Comparison of ENCODE assay signal across 25 cellular contexts in the genomic region with DNA sequence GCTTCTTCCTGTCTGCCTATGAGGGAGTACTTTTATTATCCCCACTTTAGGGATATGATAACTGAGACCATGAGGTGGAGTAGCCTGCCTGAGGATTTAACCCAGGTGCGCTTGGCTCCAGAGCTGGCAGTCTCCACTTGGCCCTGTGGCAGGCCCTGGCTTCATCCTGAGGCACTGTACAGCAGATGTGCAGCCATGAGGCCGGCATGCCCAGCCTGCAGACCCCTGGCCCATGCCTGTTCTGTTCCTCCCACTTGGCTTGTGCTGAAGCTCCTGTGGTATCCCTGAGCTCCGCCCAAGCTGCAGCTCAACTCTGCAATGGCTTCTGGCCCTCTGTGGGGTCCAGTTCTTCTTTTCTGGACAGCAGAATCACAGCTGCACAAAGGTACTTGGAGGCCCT.
"Had no signal": no experiment of that assay in that cellular context is flagged by ENCODE, and none has a peak within 500 bp of the region (broad histone marks: within the 10 kb centered on the region; RNA-seq: fewer than 3 reads in every experiment).

No MANE protein-coding gene starts in this region.

- H3K27ac Mint-ChIP-seq: mesothelial cell of epicardium, naive B cell had no signal

- H3K27ac ChIP-seq: coronary artery, dorsolateral prefrontal cortex, esophagus muscularis mucosa, foreskin keratinocyte, gastrocnemius medialis, hepatocyte, lower lobe of right lung had no signal

- H3K4me3 Mint-ChIP-seq: mesothelial cell of epicardium, naive B cell had no signal

- H3K9me3 ChIP-seq: esophagus muscularis mucosa, gastrocnemius medialis, lower lobe of right lung, mucosa of descending colon had no signal

- H3K4me1 Mint-ChIP-seq: mesothelial cell of epicardium, naive B cell had no signal

- FAIRE-seq: colon, endothelial cell of umbilical vein, islet of Langerhans, keratinocyte had no signal

- H3K36me3 Mint-ChIP-seq: mesothelial cell of epicardium, naive B cell had no signal

- H3K9me3 Mint-ChIP-seq: mesothelial cell of epicardium had no signal

- DNase-seq: dermis blood vessel endothelial cell; dorsolateral prefrontal cortex; effector CD4-positive, alpha-beta T cell; effector memory CD4-positive, alpha-beta T cell; foreskin keratinocyte; gastrocnemius medialis; glutamatergic neuron; head of caudate nucleus; hypothalamus; kidney glomerular epithelial cell; left colon; left ventricle myocardium superior; lower lobe of right lung; mesenchymal stem cell; mucosa of descending colon; naive B cell had no signal

- ATAC-seq: foreskin keratinocyte, gastrocnemius medialis, left colon, left lobe of liver, left ventricle myocardium superior, lower lobe of right lung, mucosa of descending colon had no signal

- H3K4me1 ChIP-seq: esophagus muscularis mucosa, foreskin keratinocyte, gastrocnemius medialis, lower lobe of right lung had no signal

- H3K4me3 ChIP-seq: coronary artery, dorsolateral prefrontal cortex, esophagus muscularis mucosa, gastrocnemius medialis, hepatocyte, lower lobe of right lung, mucosa of descending colon had no signal

- H3K36me3 ChIP-seq: esophagus muscularis mucosa, gastrocnemius medialis, lower lobe of right lung had no signal
